29 cellular contexts compared by ENCODE assay signal in the genomic region with DNA sequence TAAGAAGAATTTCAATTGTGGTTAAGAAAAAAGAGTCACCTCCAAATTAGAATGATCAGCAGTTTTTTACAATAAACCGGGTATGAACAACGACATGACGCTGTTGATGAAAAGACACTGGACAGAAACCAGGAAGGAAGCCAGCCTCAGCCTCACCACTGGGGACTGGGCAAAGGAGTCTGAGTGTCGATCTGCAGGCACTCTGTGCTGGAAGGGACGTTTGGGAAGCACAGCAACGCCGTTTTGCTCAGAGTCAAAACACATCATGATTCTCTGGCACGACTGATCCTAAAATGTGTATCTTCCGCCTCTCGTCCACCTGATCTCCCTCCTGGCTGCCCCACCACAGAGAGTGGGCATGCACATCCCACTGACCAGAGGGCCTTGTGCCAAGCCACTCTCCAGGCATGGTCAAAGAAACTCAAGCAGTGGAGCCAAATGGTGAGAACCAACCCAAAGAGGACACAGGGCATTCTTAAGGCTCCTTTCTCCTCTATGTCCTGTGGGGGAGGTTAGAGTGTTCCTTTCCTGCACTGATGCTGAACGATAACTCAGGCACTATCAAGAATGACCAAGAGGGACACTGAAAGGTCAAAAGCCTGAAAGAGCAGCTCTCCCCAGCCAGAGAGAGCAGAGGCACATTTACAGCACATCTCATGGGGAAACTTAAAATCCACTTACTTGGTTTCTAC.
DNase-seq lines count a peak whose midpoint lies in the region; ATAC-seq and TF ChIP-seq lines count a peak whose summit lies in the region.
"Had no signal": no experiment of that assay in that cellular context is flagged by ENCODE, and none has a peak within 500 bp of the region (broad histone marks: within the 10 kb centered on the region; RNA-seq: fewer than 3 reads in every experiment).

No MANE protein-coding gene starts in this region.

- no peak for TF ChIP-seq POLR2A in IMR-90 (IDR thresholded peaks at IDR 0.05; ENCODE audit: low read depth, low read length)

- H3K56ac ChIP-seq in IMR-90 (ENCODE audit: extremely low read depth, insufficient read depth, low read length) = no peak overlapping the region

- H2BK120ac ChIP-seq in IMR-90 (ENCODE audit: low read depth, low read length) = no peak overlapping the region

- no peak overlapping the region; the same call in 1 of the 2 replicates for H2BK20ac ChIP-seq in IMR-90 (ENCODE audit: low read depth, low read length)

- DNase-seq in IMR-90 (no peak), astrocyte of the cerebellum (ENCODE audit: low read depth) (peak; percentile 53), fibroblast of mammary gland (ENCODE audit: low read depth) (peak; percentile 34), progenitor cell of endocrine pancreas (ENCODE audit: low spot score, unreplicated experiment) (no peak), NCI-H1092 (lab: John Stamatoyannopoulos, UW) (no peak), NCI-H2029 (lab: John Stamatoyannopoulos, UW) (no peak)
- DNase-seq: activated CD4-positive, alpha-beta memory T cell treated with anti-CD3 and anti-CD28 coated beads for 36 hours; COR-L47; DMS79; GF-D8; islet precursor cell; naive thymus-derived CD8-positive, alpha-beta T cell; NCI-H1105; NCI-H187 treated with DMSO at 0.1 percent for 48 hours; NCI-H526 treated with DMSO at 0.1 percent for 48 hours; retina; SJCRH30; small intestine; stimulated activated CD4-positive, alpha-beta T cell treated with anti-CD3 and anti-CD28 coated beads, Interleukin-1b, Interleukin-23, amount 100 ng/mL, for 48 hours; stimulated activated CD8-positive, alpha-beta memory T cell treated with anti-CD3 and anti-CD28 coated beads, Interleukin-4, amount 100 ng/mL, for 48 hours; T1000; upper lobe of left lung had no signal

- no peak for TF ChIP-seq RAD21 in IMR-90 (IDR thresholded peaks at IDR 0.05; ENCODE audit: low read length)

- H3K27me3 ChIP-seq in IMR-90 (ENCODE audit: control insufficient read depth, insufficient read depth, low read length) = no peaks in the 10 kb centered on the region
- H3K27me3 ChIP-seq: ascending aorta, BLaER1, SJCRH30, upper lobe of left lung had no signal

- H3K36me3 Mint-ChIP-seq in progenitor cell of endocrine pancreas (ENCODE audit: insufficient read depth) = peaks cover 36% of the 10 kb centered on the region
- no peaks in the 10 kb centered on the region for H3K36me3 Mint-ChIP-seq in stimulated activated memory B cell treated with anti-CD40 and anti-IgM and Interleukin-4, amounts not matched to agents 10 μg/mL and 1 μg/mL and 100 μg/mL, for 72 hours

- H3K4me2 ChIP-seq in IMR-90 (ENCODE audit: low read depth, low read length) = no peak overlapping the region
- H3K4me2 ChIP-seq: BLaER1 had no signal

- dilution Hi-C loops in IMR-90 (cut with HindIII; ENCODE audit: low sequenced_read_pairs, unreplicated experiment) = no loop called here

- no peak overlapping the region for H3K4ac ChIP-seq in IMR-90 (ENCODE audit: low read depth, low read length)

- H3K23ac ChIP-seq in IMR-90 (ENCODE audit: low read depth, low read length) = no peak overlapping the region

- POLR2A ChIA-PET in IMR-90 (lab: Charles Lee; ENCODE audit: unreplicated experiment) = no interaction called here

- H4K8ac ChIP-seq in IMR-90 (ENCODE audit: low read depth in 2 of 2, low read length in 2 of 2) = no peak overlapping the region

- no peak overlapping the region for H2BK5ac ChIP-seq in IMR-90 (ENCODE audit: low read depth, low read length, poor library complexity, severe bottlenecking)

- H3K4me3 ChIP-seq in IMR-90 (ENCODE audit: insufficient read depth, low read depth, low read length) (no peak overlapping the region), astrocyte of the cerebellum (ENCODE audit: low read depth, low read length) (no peak overlapping the region), fibroblast of mammary gland (ENCODE audit: control insufficient read depth, low read depth, low read length) (no peak overlapping the region)
- H3K4me3 ChIP-seq: ascending aorta, BLaER1, SJCRH30, upper lobe of left lung had no signal

- H3K27me3 Mint-ChIP-seq in progenitor cell of endocrine pancreas = no peaks in the 10 kb centered on the region
- peaks cover 12% of the 10 kb centered on the region for H3K27me3 Mint-ChIP-seq in stimulated activated memory B cell treated with anti-CD40 and anti-IgM and Interleukin-4, amounts not matched to agents 10 μg/mL and 1 μg/mL and 100 μg/mL, for 72 hours
- H3K27me3 Mint-ChIP-seq: activated CD4-positive, alpha-beta memory T cell treated with anti-CD3 and anti-CD28 coated beads for 36 hours; activated naive CD8-positive, alpha-beta T cell; naive thymus-derived CD8-positive, alpha-beta T cell had no signal

- H3K9me3 ChIP-seq in IMR-90 (ENCODE audit: control insufficient read depth, insufficient read depth, low read length) = 0 out of 2 replicates have a peak, but pooled peaks cover 2% of the 10 kb centered on the region
- H3K9me3 ChIP-seq: ascending aorta, upper lobe of left lung had no signal

- H3K4me1 Mint-ChIP-seq in progenitor cell of endocrine pancreas (ENCODE audit: low read depth) = peaks cover 5% of the 10 kb centered on the region
- peaks cover 11% of the 10 kb centered on the region for H3K4me1 Mint-ChIP-seq in stimulated activated memory B cell treated with anti-CD40 and anti-IgM and Interleukin-4, amounts not matched to agents 10 μg/mL and 1 μg/mL and 100 μg/mL, for 72 hours

- no peak overlapping the region for H3K14ac ChIP-seq in IMR-90 (replicated peaks; ENCODE audit: low read depth, low read length)

- peak overlapping the region; percentile 47 for H3K27ac Mint-ChIP-seq in progenitor cell of endocrine pancreas
- no peak overlapping the region for H3K27ac Mint-ChIP-seq in stimulated activated memory B cell treated with anti-CD40 and anti-IgM and Interleukin-4, amounts not matched to agents 10 μg/mL and 1 μg/mL and 100 μg/mL, for 72 hours
- H3K27ac Mint-ChIP-seq: activated CD4-positive, alpha-beta memory T cell treated with anti-CD3 and anti-CD28 coated beads for 36 hours; activated naive CD8-positive, alpha-beta T cell; activated T-helper 2 cell treated with anti-CD3 and anti-CD28 coated beads, Interferon-gamma antibody, Interleukin-2, Interleukin-4, amounts not matched to agents 10 μg/mL and 5 μg/mL and 100 μg/mL, durations not matched to agents 14 hours and 24 hours and 36 hours; naive thymus-derived CD8-positive, alpha-beta T cell had no signal

- H3K36me3 ChIP-seq in IMR-90 (ENCODE audit: control insufficient read depth, insufficient read depth, low read length) = no peaks in the 10 kb centered on the region
- H3K36me3 ChIP-seq: ascending aorta, SJCRH30, upper lobe of left lung had no signal

- no peak overlapping the region; the same call in 1 of the 2 replicates for H4K91ac ChIP-seq in IMR-90 (ENCODE audit: insufficient read depth, low read depth, low read length)

- H3K27ac ChIP-seq in IMR-90 (ENCODE audit: insufficient read depth, low read length) = no peak overlapping the region
- H3K27ac ChIP-seq: ascending aorta, BLaER1, SJCRH30, upper lobe of left lung had no signal

- H4K20me1 ChIP-seq in IMR-90 (ENCODE audit: insufficient read depth, low read length) = no peaks in the 10 kb centered on the region

- BruUV-seq in IMR-90 (replicated peaks; lab: Mats Ljungman, UMichigan) = no TSS peak

- no peaks in the 10 kb centered on the region for H3K4me1 ChIP-seq in IMR-90 (ENCODE audit: control insufficient read depth, insufficient read depth, low read length)
- H3K4me1 ChIP-seq: ascending aorta, SJCRH30 had no signal

- H3K79me1 ChIP-seq in IMR-90 (ENCODE audit: low read depth in 1 of 2, low read length in 2 of 2) = peaks cover 6 to 13% of the 10 kb centered on the region in 2 experiments; a peak in 2 of 4 replicates

- intact Hi-C loops in IMR-90 (cut with micrococcal nuclease) = no loop called here

- H3K9me3 Mint-ChIP-seq in progenitor cell of endocrine pancreas (ENCODE audit: low read depth) = peaks cover 15% of the 10 kb centered on the region
- no peaks in the 10 kb centered on the region for H3K9me3 Mint-ChIP-seq in stimulated activated memory B cell treated with anti-CD40 and anti-IgM and Interleukin-4, amounts not matched to agents 10 μg/mL and 1 μg/mL and 100 μg/mL, for 72 hours
- H3K9me3 Mint-ChIP-seq: activated CD4-positive, alpha-beta memory T cell treated with anti-CD3 and anti-CD28 coated beads for 36 hours had no signal

- ATAC-seq in IMR-90 (ENCODE audit: low read depth) (no peak), HG02588 (IDR thresholded peaks at IDR 0.05; ENCODE audit: unreplicated experiment) (no peak)
- no peak for ATAC-seq in stimulated activated memory B cell treated with anti-CD40 and anti-IgM and Interleukin-4, amounts not matched to agents 10 μg/mL and 1 μg/mL and 100 μg/mL, for 72 hours
- ATAC-seq: activated CD4-positive, CD25-positive, alpha-beta regulatory T cell treated with anti-CD3 and anti-CD28 coated beads, Interleukin-2, amount 50 U/mL, for 24 hours; naive thymus-derived CD8-positive, alpha-beta T cell had no signal

- H3K18ac ChIP-seq in IMR-90 (ENCODE audit: low read depth, low read length) = no peak overlapping the region

- no peak overlapping the region for H4K5ac ChIP-seq in IMR-90 (ENCODE audit: low read depth, low read length)

- H3K4me3 Mint-ChIP-seq in progenitor cell of endocrine pancreas (ENCODE audit: low read depth) = no peak overlapping the region
- no peak overlapping the region for H3K4me3 Mint-ChIP-seq in stimulated activated memory B cell treated with anti-CD40 and anti-IgM and Interleukin-4, amounts not matched to agents 10 μg/mL and 1 μg/mL and 100 μg/mL, for 72 hours
- H3K4me3 Mint-ChIP-seq: activated CD4-positive, alpha-beta memory T cell treated with anti-CD3 and anti-CD28 coated beads for 36 hours; activated naive CD8-positive, alpha-beta T cell; naive thymus-derived CD8-positive, alpha-beta T cell had no signal

- H3K9me1 ChIP-seq in IMR-90 (ENCODE audit: insufficient read depth, low read length) = no peaks in the 10 kb centered on the region

- no peak overlapping the region for H2AK5ac ChIP-seq in IMR-90 (ENCODE audit: low read depth, low read length)

- no peak overlapping the region for H2AK9ac ChIP-seq in IMR-90 (replicated peaks; ENCODE audit: low read depth, low read length, poor library complexity)

- H3K9ac ChIP-seq in IMR-90 (ENCODE audit: low read depth, low read length) = no peak overlapping the region
- H3K9ac ChIP-seq: BLaER1 had no signal

- TF ChIP-seq CTCF in IMR-90 (conservative IDR thresholded peaks at IDR 0.05; ENCODE audit: low read depth, low read length) (no peak), astrocyte of the cerebellum (IDR thresholded peaks at IDR 0.05; ENCODE audit: low read depth, low read length, missing control alignments) (no peak), fibroblast of mammary gland (conservative IDR thresholded peaks at IDR 0.05; ENCODE audit: control insufficient read depth, insufficient read depth, low read depth, low read length) (no peak), progenitor cell of endocrine pancreas (IDR thresholded peaks at IDR 0.05; ENCODE audit: unreplicated experiment) (no peak)

- in situ Hi-C loops in IMR-90 (cut with MboI; ENCODE audit: low sequenced_read_pairs) = no loop called here
- in situ Hi-C loops in astrocyte of the cerebellum (cut with HindIII; ENCODE audit: low sequenced_read_pairs) = no loop called here

- CTCF ChIA-PET in IMR-90 (lab: Yijun Ruan, JAX) = no interaction called here

- no peak overlapping the region for H2AFZ ChIP-seq in IMR-90 (replicated peaks; ENCODE audit: low read length, poor library complexity)

- WGBS in IMR-90 (ENCODE audit: extremely low coverage in 2 of 2, insufficient read length in 1 of 2), 2 experiments = 77% methylated on average over 10 of the region's 11 CpGs; no CpG with 5 or more reads in 1 of the 2 experiments

- no peak overlapping the region for H2BK15ac ChIP-seq in IMR-90 (ENCODE audit: low read depth, low read length)

Comparison
In these comparisons a context has a peak if more than half of its experiments do, and no peak if none do; other contexts are left out.
1. DNase-seq: peak in astrocyte of the cerebellum (single experiment) and fibroblast of mammary gland (single experiment); none in IMR-90 (single experiment), progenitor cell of endocrine pancreas (single experiment), NCI-H1092 (single experiment) and NCI-H2029 (single experiment).